Comparison of ENCODE assay signal across 1 cellular context in the genomic region with DNA sequence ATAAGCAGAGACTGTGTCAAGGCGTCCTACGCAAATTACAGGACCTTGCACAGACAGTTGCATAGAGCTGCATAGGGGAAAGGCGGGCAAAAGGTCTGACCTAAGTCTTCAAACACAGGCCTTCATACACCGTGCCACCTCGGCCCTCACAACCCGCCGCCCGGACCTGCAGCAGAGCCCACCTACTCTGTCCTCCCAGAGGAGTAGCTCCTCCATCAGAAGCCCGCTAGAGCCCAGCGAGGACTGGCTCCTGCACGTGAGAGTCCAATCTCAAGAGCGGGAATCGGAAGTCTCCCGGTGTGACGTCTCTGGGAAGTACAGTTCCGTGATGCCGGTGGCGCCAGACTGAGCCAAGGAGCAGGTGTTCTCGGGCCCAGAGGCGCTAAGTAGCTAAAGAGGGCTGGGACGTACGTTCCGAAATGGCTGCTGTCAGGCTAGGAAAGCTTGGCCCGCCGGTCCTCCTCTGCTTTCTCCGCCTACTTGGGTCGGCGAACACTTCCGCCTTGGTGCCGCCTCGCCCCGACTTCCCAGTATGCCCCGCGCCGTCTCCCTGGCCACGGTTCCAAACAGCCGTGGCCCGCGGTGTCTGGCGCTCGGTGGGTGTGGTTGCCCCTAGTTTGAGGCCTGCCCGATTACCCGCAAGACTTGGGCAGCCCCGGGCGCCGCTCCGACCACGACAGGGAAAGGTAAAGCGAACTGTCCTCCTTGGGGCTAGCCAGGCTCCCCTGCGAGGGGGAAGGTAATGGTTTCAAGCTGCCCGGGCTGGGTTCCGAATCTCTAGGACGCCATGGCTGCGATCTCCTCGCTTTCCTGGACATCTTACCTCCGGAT.
TF ChIP-seq lines count a peak whose summit lies in the region.

A gene with protein sequence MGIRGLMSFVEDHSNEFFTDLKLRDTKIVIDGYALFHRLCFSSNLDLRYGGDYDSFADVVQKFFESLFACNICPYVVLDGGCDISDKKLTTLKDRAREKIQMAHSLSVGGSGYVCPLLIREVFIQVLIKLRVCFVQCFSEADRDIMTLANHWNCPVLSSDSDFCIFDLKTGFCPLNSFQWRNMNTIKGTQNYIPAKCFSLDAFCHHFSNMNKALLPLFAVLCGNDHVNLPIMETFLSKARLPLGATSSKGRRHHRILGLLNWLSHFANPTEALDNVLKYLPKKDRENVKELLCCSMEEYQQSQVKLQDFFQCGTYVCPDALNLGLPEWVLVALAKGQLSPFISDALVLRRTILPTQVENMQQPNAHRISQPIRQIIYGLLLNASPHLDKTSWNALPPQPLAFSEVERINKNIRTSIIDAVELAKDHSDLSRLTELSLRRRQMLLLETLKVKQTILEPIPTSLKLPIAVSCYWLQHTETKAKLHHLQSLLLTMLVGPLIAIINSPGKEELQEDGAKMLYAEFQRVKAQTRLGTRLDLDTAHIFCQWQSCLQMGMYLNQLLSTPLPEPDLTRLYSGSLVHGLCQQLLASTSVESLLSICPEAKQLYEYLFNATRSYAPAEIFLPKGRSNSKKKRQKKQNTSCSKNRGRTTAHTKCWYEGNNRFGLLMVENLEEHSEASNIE (minus strand): TSS at position 505 of the 831 bp plus-strand sequence. CDS start 1,519 bp downstream, outside the sequence.
A gene with protein sequence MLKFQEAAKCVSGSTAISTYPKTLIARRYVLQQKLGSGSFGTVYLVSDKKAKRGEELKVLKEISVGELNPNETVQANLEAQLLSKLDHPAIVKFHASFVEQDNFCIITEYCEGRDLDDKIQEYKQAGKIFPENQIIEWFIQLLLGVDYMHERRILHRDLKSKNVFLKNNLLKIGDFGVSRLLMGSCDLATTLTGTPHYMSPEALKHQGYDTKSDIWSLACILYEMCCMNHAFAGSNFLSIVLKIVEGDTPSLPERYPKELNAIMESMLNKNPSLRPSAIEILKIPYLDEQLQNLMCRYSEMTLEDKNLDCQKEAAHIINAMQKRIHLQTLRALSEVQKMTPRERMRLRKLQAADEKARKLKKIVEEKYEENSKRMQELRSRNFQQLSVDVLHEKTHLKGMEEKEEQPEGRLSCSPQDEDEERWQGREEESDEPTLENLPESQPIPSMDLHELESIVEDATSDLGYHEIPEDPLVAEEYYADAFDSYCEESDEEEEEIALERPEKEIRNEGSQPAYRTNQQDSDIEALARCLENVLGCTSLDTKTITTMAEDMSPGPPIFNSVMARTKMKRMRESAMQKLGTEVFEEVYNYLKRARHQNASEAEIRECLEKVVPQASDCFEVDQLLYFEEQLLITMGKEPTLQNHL (plus strand): TSS at position 557 of the 831 bp plus-strand sequence. CDS start 2,832 bp downstream, outside the sequence.

TF ChIP-seq in GM12878, 131 proteins besides CTCF, POLR2A, EP300 and RAD21 (continued from another document and continues in another):
- TF ChIP-seq, protein P1, sequence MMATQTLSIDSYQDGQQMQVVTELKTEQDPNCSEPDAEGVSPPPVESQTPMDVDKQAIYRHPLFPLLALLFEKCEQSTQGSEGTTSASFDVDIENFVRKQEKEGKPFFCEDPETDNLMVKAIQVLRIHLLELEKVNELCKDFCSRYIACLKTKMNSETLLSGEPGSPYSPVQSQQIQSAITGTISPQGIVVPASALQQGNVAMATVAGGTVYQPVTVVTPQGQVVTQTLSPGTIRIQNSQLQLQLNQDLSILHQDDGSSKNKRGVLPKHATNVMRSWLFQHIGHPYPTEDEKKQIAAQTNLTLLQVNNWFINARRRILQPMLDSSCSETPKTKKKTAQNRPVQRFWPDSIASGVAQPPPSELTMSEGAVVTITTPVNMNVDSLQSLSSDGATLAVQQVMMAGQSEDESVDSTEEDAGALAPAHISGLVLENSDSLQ (IDR thresholded peaks at IDR 0.05), result no peak
- no peak for TF ChIP-seq MTA2 (IDR thresholded peaks at IDR 0.05; ENCODE audit: low read depth)
- TF ChIP-seq TCF12 (IDR thresholded peaks at IDR 0.05; ENCODE audit: low read depth, low read length), result 0 out of 2 replicates have a peak, but pooled peaks have one; percentile 13
- TF ChIP-seq BHLHE40 (IDR thresholded peaks at IDR 0.05; ENCODE audit: borderline replicate concordance in 1 of 2, low read depth in 2 of 2, low read length in 1 of 2), result peak; percentile 86 to 96
- no peak; the same call in 1 of the 2 replicates for TF ChIP-seq SMC3 (IDR thresholded peaks at IDR 0.05; ENCODE audit: borderline replicate concordance, low read length)
- TF ChIP-seq, protein P2, sequence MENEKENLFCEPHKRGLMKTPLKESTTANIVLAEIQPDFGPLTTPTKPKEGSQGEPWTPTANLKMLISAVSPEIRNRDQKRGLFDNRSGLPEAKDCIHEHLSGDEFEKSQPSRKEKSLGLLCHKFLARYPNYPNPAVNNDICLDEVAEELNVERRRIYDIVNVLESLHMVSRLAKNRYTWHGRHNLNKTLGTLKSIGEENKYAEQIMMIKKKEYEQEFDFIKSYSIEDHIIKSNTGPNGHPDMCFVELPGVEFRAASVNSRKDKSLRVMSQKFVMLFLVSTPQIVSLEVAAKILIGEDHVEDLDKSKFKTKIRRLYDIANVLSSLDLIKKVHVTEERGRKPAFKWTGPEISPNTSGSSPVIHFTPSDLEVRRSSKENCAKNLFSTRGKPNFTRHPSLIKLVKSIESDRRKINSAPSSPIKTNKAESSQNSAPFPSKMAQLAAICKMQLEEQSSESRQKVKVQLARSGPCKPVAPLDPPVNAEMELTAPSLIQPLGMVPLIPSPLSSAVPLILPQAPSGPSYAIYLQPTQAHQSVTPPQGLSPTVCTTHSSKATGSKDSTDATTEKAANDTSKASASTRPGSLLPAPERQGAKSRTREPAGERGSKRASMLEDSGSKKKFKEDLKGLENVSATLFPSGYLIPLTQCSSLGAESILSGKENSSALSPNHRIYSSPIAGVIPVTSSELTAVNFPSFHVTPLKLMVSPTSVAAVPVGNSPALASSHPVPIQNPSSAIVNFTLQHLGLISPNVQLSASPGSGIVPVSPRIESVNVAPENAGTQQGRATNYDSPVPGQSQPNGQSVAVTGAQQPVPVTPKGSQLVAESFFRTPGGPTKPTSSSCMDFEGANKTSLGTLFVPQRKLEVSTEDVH (IDR thresholded peaks at IDR 0.05; ENCODE audit: low read depth, partially characterized antibody), result no peak
- TF ChIP-seq, protein P3, sequence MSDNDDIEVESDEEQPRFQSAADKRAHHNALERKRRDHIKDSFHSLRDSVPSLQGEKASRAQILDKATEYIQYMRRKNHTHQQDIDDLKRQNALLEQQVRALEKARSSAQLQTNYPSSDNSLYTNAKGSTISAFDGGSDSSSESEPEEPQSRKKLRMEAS (IDR thresholded peaks at IDR 0.05; ENCODE audit: low read depth, low read length), result peak; percentile 51; the same call in 1 of the 2 replicates
- no peak for TF ChIP-seq LARP7 (IDR thresholded peaks at IDR 0.05)
- TF ChIP-seq, protein P4, sequence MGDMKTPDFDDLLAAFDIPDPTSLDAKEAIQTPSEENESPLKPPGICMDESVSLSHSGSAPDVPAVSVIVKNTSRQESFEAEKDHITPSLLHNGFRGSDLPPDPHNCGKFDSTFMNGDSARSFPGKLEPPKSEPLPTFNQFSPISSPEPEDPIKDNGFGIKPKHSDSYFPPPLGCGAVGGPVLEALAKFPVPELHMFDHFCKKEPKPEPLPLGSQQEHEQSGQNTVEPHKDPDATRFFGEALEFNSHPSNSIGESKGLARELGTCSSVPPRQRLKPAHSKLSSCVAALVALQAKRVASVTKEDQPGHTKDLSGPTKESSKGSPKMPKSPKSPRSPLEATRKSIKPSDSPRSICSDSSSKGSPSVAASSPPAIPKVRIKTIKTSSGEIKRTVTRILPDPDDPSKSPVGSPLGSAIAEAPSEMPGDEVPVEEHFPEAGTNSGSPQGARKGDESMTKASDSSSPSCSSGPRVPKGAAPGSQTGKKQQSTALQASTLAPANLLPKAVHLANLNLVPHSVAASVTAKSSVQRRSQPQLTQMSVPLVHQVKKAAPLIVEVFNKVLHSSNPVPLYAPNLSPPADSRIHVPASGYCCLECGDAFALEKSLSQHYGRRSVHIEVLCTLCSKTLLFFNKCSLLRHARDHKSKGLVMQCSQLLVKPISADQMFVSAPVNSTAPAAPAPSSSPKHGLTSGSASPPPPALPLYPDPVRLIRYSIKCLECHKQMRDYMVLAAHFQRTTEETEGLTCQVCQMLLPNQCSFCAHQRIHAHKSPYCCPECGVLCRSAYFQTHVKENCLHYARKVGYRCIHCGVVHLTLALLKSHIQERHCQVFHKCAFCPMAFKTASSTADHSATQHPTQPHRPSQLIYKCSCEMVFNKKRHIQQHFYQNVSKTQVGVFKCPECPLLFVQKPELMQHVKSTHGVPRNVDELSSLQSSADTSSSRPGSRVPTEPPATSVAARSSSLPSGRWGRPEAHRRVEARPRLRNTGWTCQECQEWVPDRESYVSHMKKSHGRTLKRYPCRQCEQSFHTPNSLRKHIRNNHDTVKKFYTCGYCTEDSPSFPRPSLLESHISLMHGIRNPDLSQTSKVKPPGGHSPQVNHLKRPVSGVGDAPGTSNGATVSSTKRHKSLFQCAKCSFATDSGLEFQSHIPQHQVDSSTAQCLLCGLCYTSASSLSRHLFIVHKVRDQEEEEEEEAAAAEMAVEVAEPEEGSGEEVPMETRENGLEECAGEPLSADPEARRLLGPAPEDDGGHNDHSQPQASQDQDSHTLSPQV (IDR thresholded peaks at IDR 0.05), result no peak
- TF ChIP-seq EED (IDR thresholded peaks at IDR 0.05; ENCODE audit: low read depth), result no peak
- no peak for TF ChIP-seq HDAC6 (IDR thresholded peaks at IDR 0.05; ENCODE audit: unreplicated experiment)
- no peak for TF ChIP-seq ZSCAN29 (IDR thresholded peaks at IDR 0.05)
- TF ChIP-seq, protein P5, sequence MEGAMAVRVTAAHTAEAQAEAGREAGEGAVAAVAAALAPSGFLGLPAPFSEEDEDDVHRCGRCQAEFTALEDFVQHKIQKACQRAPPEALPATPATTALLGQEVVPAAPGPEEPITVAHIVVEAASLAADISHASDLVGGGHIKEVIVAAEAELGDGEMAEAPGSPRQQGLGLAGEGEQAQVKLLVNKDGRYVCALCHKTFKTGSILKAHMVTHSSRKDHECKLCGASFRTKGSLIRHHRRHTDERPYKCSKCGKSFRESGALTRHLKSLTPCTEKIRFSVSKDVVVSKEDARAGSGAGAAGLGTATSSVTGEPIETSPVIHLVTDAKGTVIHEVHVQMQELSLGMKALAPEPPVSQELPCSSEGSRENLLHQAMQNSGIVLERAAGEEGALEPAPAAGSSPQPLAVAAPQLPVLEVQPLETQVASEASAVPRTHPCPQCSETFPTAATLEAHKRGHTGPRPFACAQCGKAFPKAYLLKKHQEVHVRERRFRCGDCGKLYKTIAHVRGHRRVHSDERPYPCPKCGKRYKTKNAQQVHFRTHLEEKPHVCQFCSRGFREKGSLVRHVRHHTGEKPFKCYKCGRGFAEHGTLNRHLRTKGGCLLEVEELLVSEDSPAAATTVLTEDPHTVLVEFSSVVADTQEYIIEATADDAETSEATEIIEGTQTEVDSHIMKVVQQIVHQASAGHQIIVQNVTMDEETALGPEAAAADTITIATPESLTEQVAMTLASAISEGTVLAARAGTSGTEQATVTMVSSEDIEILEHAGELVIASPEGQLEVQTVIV (IDR thresholded peaks at IDR 0.05; ENCODE audit: borderline replicate concordance, partially characterized antibody), result peak; percentile 48
- no peak for TF ChIP-seq BCL11A (IDR thresholded peaks at IDR 0.05; ENCODE audit: low read depth, low read length)
- TF ChIP-seq, protein P6, sequence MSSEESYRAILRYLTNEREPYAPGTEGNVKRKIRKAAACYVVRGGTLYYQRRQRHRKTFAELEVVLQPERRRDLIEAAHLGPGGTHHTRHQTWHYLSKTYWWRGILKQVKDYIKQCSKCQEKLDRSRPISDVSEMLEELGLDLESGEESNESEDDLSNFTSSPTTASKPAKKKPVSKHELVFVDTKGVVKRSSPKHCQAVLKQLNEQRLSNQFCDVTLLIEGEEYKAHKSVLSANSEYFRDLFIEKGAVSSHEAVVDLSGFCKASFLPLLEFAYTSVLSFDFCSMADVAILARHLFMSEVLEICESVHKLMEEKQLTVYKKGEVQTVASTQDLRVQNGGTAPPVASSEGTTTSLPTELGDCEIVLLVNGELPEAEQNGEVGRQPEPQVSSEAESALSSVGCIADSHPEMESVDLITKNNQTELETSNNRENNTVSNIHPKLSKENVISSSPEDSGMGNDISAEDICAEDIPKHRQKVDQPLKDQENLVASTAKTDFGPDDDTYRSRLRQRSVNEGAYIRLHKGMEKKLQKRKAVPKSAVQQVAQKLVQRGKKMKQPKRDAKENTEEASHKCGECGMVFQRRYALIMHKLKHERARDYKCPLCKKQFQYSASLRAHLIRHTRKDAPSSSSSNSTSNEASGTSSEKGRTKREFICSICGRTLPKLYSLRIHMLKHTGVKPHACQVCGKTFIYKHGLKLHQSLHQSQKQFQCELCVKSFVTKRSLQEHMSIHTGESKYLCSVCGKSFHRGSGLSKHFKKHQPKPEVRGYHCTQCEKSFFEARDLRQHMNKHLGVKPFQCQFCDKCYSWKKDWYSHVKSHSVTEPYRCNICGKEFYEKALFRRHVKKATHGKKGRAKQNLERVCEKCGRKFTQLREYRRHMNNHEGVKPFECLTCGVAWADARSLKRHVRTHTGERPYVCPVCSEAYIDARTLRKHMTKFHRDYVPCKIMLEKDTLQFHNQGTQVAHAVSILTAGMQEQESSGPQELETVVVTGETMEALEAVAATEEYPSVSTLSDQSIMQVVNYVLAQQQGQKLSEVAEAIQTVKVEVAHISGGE (CRISPR knock-in tag; IDR thresholded peaks at IDR 0.05), result no peak
- no peak for TF ChIP-seq STAT3 (IDR thresholded peaks at IDR 0.05; ENCODE audit: low read depth, low read length)
- no peak for TF ChIP-seq HDAC2 (IDR thresholded peaks at IDR 0.05)
- 0 out of 4 replicates have a peak, but pooled peaks of 1 of the 2 experiments have one; percentile 15 for TF ChIP-seq SRF (IDR thresholded peaks at IDR 0.05; ENCODE audit: low read depth in 2 of 2, low read length in 2 of 2)
- TF ChIP-seq SPI1 (IDR thresholded peaks at IDR 0.05; ENCODE audit: borderline replicate concordance, insufficient read depth, low read depth, low read length), result peak; percentile 52; the same call in 1 of the 2 replicates
- no peak for TF ChIP-seq TCF3 (IDR thresholded peaks at IDR 0.05; ENCODE audit: borderline replicate concordance, insufficient read depth, low read depth, low read length)
- no peak for TF ChIP-seq ATF7 (IDR thresholded peaks at IDR 0.05; ENCODE audit: low read depth)
- TF ChIP-seq, protein P7, sequence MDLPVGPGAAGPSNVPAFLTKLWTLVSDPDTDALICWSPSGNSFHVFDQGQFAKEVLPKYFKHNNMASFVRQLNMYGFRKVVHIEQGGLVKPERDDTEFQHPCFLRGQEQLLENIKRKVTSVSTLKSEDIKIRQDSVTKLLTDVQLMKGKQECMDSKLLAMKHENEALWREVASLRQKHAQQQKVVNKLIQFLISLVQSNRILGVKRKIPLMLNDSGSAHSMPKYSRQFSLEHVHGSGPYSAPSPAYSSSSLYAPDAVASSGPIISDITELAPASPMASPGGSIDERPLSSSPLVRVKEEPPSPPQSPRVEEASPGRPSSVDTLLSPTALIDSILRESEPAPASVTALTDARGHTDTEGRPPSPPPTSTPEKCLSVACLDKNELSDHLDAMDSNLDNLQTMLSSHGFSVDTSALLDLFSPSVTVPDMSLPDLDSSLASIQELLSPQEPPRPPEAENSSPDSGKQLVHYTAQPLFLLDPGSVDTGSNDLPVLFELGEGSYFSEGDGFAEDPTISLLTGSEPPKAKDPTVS (IDR thresholded peaks at IDR 0.05; ENCODE audit: low read depth, low read length), result no peak
- no peak for TF ChIP-seq FOXM1 (IDR thresholded peaks at IDR 0.05; ENCODE audit: low read depth, low read length)
- no peak for TF ChIP-seq ZBED1 (IDR thresholded peaks at IDR 0.05; ENCODE audit: borderline replicate concordance)
- TF ChIP-seq, protein P8, sequence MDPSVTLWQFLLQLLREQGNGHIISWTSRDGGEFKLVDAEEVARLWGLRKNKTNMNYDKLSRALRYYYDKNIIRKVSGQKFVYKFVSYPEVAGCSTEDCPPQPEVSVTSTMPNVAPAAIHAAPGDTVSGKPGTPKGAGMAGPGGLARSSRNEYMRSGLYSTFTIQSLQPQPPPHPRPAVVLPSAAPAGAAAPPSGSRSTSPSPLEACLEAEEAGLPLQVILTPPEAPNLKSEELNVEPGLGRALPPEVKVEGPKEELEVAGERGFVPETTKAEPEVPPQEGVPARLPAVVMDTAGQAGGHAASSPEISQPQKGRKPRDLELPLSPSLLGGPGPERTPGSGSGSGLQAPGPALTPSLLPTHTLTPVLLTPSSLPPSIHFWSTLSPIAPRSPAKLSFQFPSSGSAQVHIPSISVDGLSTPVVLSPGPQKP (IDR thresholded peaks at IDR 0.05; ENCODE audit: low read depth, low read length), result peak; percentile 43; the same call in 1 of the 2 replicates
- no peak for TF ChIP-seq CBX5 (IDR thresholded peaks at IDR 0.05; ENCODE audit: low read depth)
